Comparison of ENCODE assay signal across 8 cellular contexts in genomic region chr5:1799602-1800469, GRCh38. TPM values are rescaled to one million over a fixed set of nuclear protein-coding genes. Genes with fewer than 3 reads are reported as not detected.
A peak's percentile ranks its signal among the peaks of the same experiment; 100 is the strongest.
DNase-seq lines count a peak whose midpoint lies in the region; TF ChIP-seq lines count a peak whose summit lies in the region.

Gene MRPL36, minus strand, starts transcription at chr5:1799837. Its CDS starts 902 bp downstream, at chr5:1798935.

- H3K79me2 ChIP-seq in neural progenitor cell (ENCODE audit: low read depth) = peaks cover 58% of the 10 kb centered on the region

- DNase-seq in G401 (ENCODE audit: low spot score) (peak; percentile 87), NCI-H1048 (lab: John Stamatoyannopoulos, UW) (peak; percentile 71), SK-N-DZ (ENCODE audit: low spot score) (peak; percentile 89), foreskin melanocyte (peak; percentile 85), neural progenitor cell (ENCODE audit: low spot score) (peak; percentile 98)
- peak; percentile 93 for DNase-seq in activated naive CD4-positive, alpha-beta T cell treated with Interleukin-2 at 50 U/mL for 16 hours

- H3K27ac ChIP-seq in HEK293 (ENCODE audit: extremely low read depth, low read depth, low read length) (peak within 1 kb of the TSS; percentile 87), neural progenitor cell (peak within 1 kb of the TSS; percentile 20), stomach smooth muscle (ENCODE audit: low read length) (peak within 1 kb of the TSS; percentile 58)

- CTCF ChIA-PET in HEK293 (lab: Yijun Ruan, JAX) = interaction anchor here (0.9 to 1.3 kb wide), 4 partner anchors 36 to 131 kb away, joined by 3 to 4 read pairs (median 4); no protein-coding TSS in a partner anchor

- peak within 1 kb of the TSS; percentile 96 for H3K27ac Mint-ChIP-seq in neural progenitor cell

- POLR2A ChIA-PET in HEK293 (lab: Yijun Ruan, JAX) = interaction anchor here (1.1 to 1.2 kb wide), 3 partner anchors 8 to 11 kb away, joined by 4 to 5 read pairs (median 5); no protein-coding TSS in a partner anchor

- peaks cover 4% of the 10 kb centered on the region; the same call in 1 of the 2 replicates for H3K4me1 ChIP-seq in HEK293 (ENCODE audit: control insufficient read depth, insufficient read depth, low read length)
- H3K4me1 ChIP-seq in neural progenitor cell = peaks cover 11% of the 10 kb centered on the region
- H3K4me1 ChIP-seq in stomach smooth muscle (ENCODE audit: control insufficient read depth, insufficient read depth, low read length) = peaks cover 30% of the 10 kb centered on the region

- peak within 1 kb of the TSS; percentile 100 for H3K4me2 ChIP-seq in neural progenitor cell

- no peaks in the 10 kb centered on the region for H3K9me3 Mint-ChIP-seq in neural progenitor cell

- peaks cover 21% of the 10 kb centered on the region for H3K4me1 Mint-ChIP-seq in neural progenitor cell

- H3K9ac ChIP-seq in neural progenitor cell (peak within 1 kb of the TSS; percentile 83), stomach smooth muscle (ENCODE audit: low read length in 2 of 2) (peak within 1 kb of the TSS; percentile 61 to 75)

- H2AFZ ChIP-seq in neural progenitor cell (replicated peaks) = peak within 1 kb of the TSS; percentile 48

- H3K4me3 Mint-ChIP-seq in neural progenitor cell = peak within 1 kb of the TSS; percentile 97

- H3K27me3 Mint-ChIP-seq in neural progenitor cell (ENCODE audit: insufficient read depth, low read depth) = peaks cover 9% of the 10 kb centered on the region

- TF ChIP-seq CTCF in HEK293 (tag by site-specific recombination; IDR thresholded peaks at IDR 0.05) (peak; percentile 32; the same call in 1 of the 2 replicates), neural progenitor cell (IDR thresholded peaks at IDR 0.05) (no peak)

- H3K36me3 Mint-ChIP-seq in neural progenitor cell = peaks cover 25% of the 10 kb centered on the region

- H3K36me3 ChIP-seq in HEK293 (ENCODE audit: control insufficient read depth in 2 of 2, insufficient read depth in 1 of 2, low read length in 2 of 2) (peaks cover 21 to 55% of the 10 kb centered on the region in 2 experiments), neural progenitor cell (no peaks in the 10 kb centered on the region), stomach smooth muscle (ENCODE audit: control insufficient read depth in 2 of 2, insufficient read depth in 2 of 2, low read length in 2 of 2) (peaks cover 33 to 40% of the 10 kb centered on the region in 2 donors)

- H3K27me3 ChIP-seq in neural progenitor cell (no peaks in the 10 kb centered on the region), stomach smooth muscle (ENCODE audit: control insufficient read depth in 1 of 2, insufficient read depth in 2 of 2, low read length in 2 of 2) (no peaks in the 10 kb centered on the region)

- in situ Hi-C loops in G401 (cut with HindIII; ENCODE audit: low sequenced_read_pairs) = no loop called here

- no peaks in the 10 kb centered on the region for H3K9me3 ChIP-seq in HEK293 (ENCODE audit: control insufficient read depth, insufficient read depth, low read depth, low read length)
- no peaks in the 10 kb centered on the region for H3K9me3 ChIP-seq in neural progenitor cell (ENCODE audit: low read depth)
- no peaks in the 10 kb centered on the region for H3K9me3 ChIP-seq in stomach smooth muscle (ENCODE audit: control insufficient read depth in 2 of 2, low read length in 2 of 2)

- H3K4me3 ChIP-seq in HEK293 (ENCODE audit: low read depth, low read length) (peak within 1 kb of the TSS; percentile 97), neural progenitor cell (peak within 1 kb of the TSS; percentile 95), stomach smooth muscle (ENCODE audit: low read length in 2 of 2) (peak within 1 kb of the TSS; percentile 86 to 94)

- H4K20me1 ChIP-seq in neural progenitor cell (ENCODE audit: low read depth) = peaks cover 16% of the 10 kb centered on the region

- peaks cover 12% of the 10 kb centered on the region for H3F3A ChIP-seq in neural progenitor cell (ENCODE audit: low read depth)

TF ChIP-seq in HEK293, 187 proteins besides CTCF, POLR2A, EP300 and RAD21 (continues in another document):
- TF ChIP-seq REPIN1 (tag by site-specific recombination; IDR thresholded peaks at IDR 0.05; ENCODE audit: low read depth) (peak; percentile 44; the same call in 1 of the 2 replicates), ZNF558 (tag by site-specific recombination; IDR thresholded peaks at IDR 0.05) (no peak), ZBTB49 (tag by site-specific recombination; IDR thresholded peaks at IDR 0.05; ENCODE audit: low read depth) (no peak), ZNF394 (tag by site-specific recombination; IDR thresholded peaks at IDR 0.05; ENCODE audit: borderline replicate concordance) (peak; percentile 35; the same call in 1 of the 2 replicates), ZNF155 (tag by site-specific recombination; IDR thresholded peaks at IDR 0.05) (no peak), ZNF391 (tag by site-specific recombination; IDR thresholded peaks at IDR 0.05; ENCODE audit: borderline replicate concordance, low read depth) (no peak), ZNF140 (tag by site-specific recombination; IDR thresholded peaks at IDR 0.05) (no peak), SP7 (tag by site-specific recombination; IDR thresholded peaks at IDR 0.05) (no peak; the same call in 1 of the 2 replicates), TRIM28 (IDR thresholded peaks at IDR 0.05; ENCODE audit: borderline replicate concordance, low read length) (no peak), ZNF223 (tag by site-specific recombination; IDR thresholded peaks at IDR 0.05) (no peak), ZNF692 (tag by site-specific recombination; IDR thresholded peaks at IDR 0.05) (no peak), ZNF433 (tag by site-specific recombination; IDR thresholded peaks at IDR 0.05; ENCODE audit: low read depth) (no peak), ZNF350 (tag by site-specific recombination; IDR thresholded peaks at IDR 0.05) (no peak), ZNF19 (tag by site-specific recombination; IDR thresholded peaks at IDR 0.05; ENCODE audit: low read depth) (no peak), ZNF132 (tag by site-specific recombination; IDR thresholded peaks at IDR 0.05; ENCODE audit: borderline replicate concordance) (no peak), IKZF3 (tag by site-specific recombination; IDR thresholded peaks at IDR 0.05) (peak; percentile 86), ZNF398 (tag by site-specific recombination; IDR thresholded peaks at IDR 0.05) (no peak; the same call in 1 of the 2 replicates)

RNA-seq across cellular contexts. Expression of gene MRPL36, which starts in this region (rescaled TPM):
- total RNA-seq in G401 (2014; rRNA removed; shearing (Covaris generic)) = 39.4 and 85.0 TPM in 2 replicates
- polyA plus RNA-seq in SK-N-DZ (2014; cell fraction: cytosol; rRNA removed) = 34.0 and 40.7 TPM in 2 replicates
- 30.7 and 33.6 TPM in 2 replicates for polyA plus RNA-seq in SK-N-DZ (2014; cell fraction: nucleus; rRNA removed)
- 22.2 and 30.2 TPM in 2 replicates for total RNA-seq in neural progenitor cell (ENCODE audit: low replicate concordance)

Comparison
In these comparisons a context has a peak if more than half of its experiments do, and no peak if none do; other contexts are left out.
1. Peak in every context shown above with its lines: DNase-seq, H3K4me3 ChIP-seq and H3K27ac ChIP-seq.
2. H3K27ac ChIP-seq: peak in every context shown above with its lines; median percentile 87 in HEK293; 58 in stomach smooth muscle; 20 in neural progenitor cell.